In the genomic region with DNA sequence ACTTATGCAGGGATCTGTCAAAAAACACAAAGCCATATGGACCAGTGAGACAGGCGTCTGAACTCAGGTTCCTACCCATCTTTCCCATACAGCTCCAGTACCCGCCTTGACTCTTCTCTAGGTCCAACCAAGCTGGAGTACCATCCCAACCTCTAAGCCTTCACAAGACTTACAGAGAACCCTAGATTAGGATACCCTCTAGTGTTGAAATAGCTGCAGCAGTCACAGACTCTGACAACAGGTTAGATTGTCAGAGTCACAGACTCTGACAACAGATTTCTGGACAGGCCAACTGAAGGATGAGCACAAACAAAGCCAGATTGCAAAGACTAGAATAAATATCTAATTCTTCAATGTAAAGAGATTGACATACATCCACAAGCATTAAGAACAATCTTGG, we compare ENCODE assay signal across 18 cellular contexts.
DNase-seq lines count a peak whose midpoint lies in the region; ATAC-seq and TF ChIP-seq lines count a peak whose summit lies in the region.
"Had no signal": no experiment of that assay in that cellular context is flagged by ENCODE, and none has a peak within 500 bp of the region (broad histone marks: within the 10 kb centered on the region; RNA-seq: fewer than 3 reads in every experiment).

No MANE protein-coding gene starts in this region.

- no peaks in the 10 kb centered on the region for H3K36me3 ChIP-seq in breast epithelium
- H3K36me3 ChIP-seq in uterus, result no peaks in the 10 kb centered on the region
- H3K36me3 ChIP-seq: colonic mucosa had no signal

- H3K27me3 Mint-ChIP-seq in MCF 10A (ENCODE audit: insufficient read depth, unreplicated experiment), result no peaks in the 10 kb centered on the region
- no peaks in the 10 kb centered on the region for H3K27me3 Mint-ChIP-seq in activated T-helper 17 cell treated with anti-CD3 and anti-CD28 coated beads, Interleukin-2, amount 50 U/mL, for 72 hours
- H3K27me3 Mint-ChIP-seq: activated CD4-positive, alpha-beta memory T cell treated with anti-CD3 and anti-CD28 coated beads for 36 hours had no signal

- no peak overlapping the region for H3K27ac Mint-ChIP-seq in MCF 10A (ENCODE audit: low read depth, unreplicated experiment)
- H3K27ac Mint-ChIP-seq in activated T-helper 17 cell treated with anti-CD3 and anti-CD28 coated beads, Interleukin-2, amount 50 U/mL, for 72 hours, result no peak overlapping the region
- H3K27ac Mint-ChIP-seq: activated CD4-positive, alpha-beta memory T cell treated with anti-CD3 and anti-CD28 coated beads for 36 hours; activated T-helper 1 cell treated with anti-CD3 and anti-CD28 coated beads, Interleukin-12 subunit alpha, Interleukin-12 subunit beta, Interleukin-2, Interleukin-4 antibody, amounts not matched to agents 30 ng/mL and 10 ng/mL and 1 ng/mL, durations not matched to agents 14 hours and 24 hours and 36 hours; stimulated activated effector memory CD8-positive, alpha-beta T cell treated with anti-CD3 and anti-CD28 coated beads, Interleukin-12 subunit alpha, Interleukin-12 subunit beta, amount 100 ng/mL, for 72 hours had no signal

- no peak overlapping the region for H3K27ac ChIP-seq in breast epithelium
- no peak overlapping the region for H3K27ac ChIP-seq in uterus
- H3K27ac ChIP-seq: colonic mucosa, epithelial cell of prostate, HL-60 had no signal

- TF ChIP-seq POLR2A in breast epithelium (IDR thresholded peaks at IDR 0.05), result no peak
- no peak for TF ChIP-seq POLR2A in uterus (IDR thresholded peaks at IDR 0.05)

- peak; percentile 31 for TF ChIP-seq CTCF in MCF 10A (IDR thresholded peaks at IDR 0.05; ENCODE audit: unreplicated experiment)
- TF ChIP-seq CTCF in breast epithelium (IDR thresholded peaks at IDR 0.05), result no peak
- peak; percentile 35 for TF ChIP-seq CTCF in fibroblast of mammary gland (conservative IDR thresholded peaks at IDR 0.05; ENCODE audit: control insufficient read depth, insufficient read depth, low read depth, low read length)
- peak; percentile 23 for TF ChIP-seq CTCF in retinal pigment epithelial cell (conservative IDR thresholded peaks at IDR 0.05; ENCODE audit: low read depth, low read length)
- TF ChIP-seq CTCF in uterus (IDR thresholded peaks at IDR 0.05), result no peak

- H3K4me1 ChIP-seq in breast epithelium (no peaks in the 10 kb centered on the region), uterus (no peaks in the 10 kb centered on the region)
- H3K4me1 ChIP-seq: colonic mucosa had no signal

- intact Hi-C loops in MCF 10A (cut with micrococcal nuclease) (loop anchor here (1.0 kb wide), 2 partner anchors 260 to 1196 kb away; no protein-coding TSS in a partner anchor), breast epithelium (cut with DNase I; ENCODE audit: low total_unique reads) (no loop called here), uterus (cut with DNase I; ENCODE audit: low total_unique reads) (no loop called here)

- peaks cover 7% of the 10 kb centered on the region for H3K9me3 Mint-ChIP-seq in MCF 10A (ENCODE audit: unreplicated experiment)
- H3K9me3 Mint-ChIP-seq in activated T-helper 17 cell treated with anti-CD3 and anti-CD28 coated beads, Interleukin-2, amount 50 U/mL, for 72 hours, result peaks cover 6% of the 10 kb centered on the region
- H3K9me3 Mint-ChIP-seq: activated T-helper 1 cell treated with anti-CD3 and anti-CD28 coated beads, Interleukin-12 subunit alpha, Interleukin-12 subunit beta, Interleukin-2, Interleukin-4 antibody, amounts not matched to agents 30 ng/mL and 10 ng/mL and 1 ng/mL, durations not matched to agents 14 hours and 24 hours and 36 hours had no signal

- peaks cover 0 to 11% of the 10 kb centered on the region in 2 donors for H3K9me3 ChIP-seq in breast epithelium
- no peaks in the 10 kb centered on the region for H3K9me3 ChIP-seq in uterus
- H3K9me3 ChIP-seq: colonic mucosa had no signal

- H3K4me3 Mint-ChIP-seq in MCF 10A (ENCODE audit: unreplicated experiment), result no peak overlapping the region
- H3K4me3 Mint-ChIP-seq in activated T-helper 17 cell treated with anti-CD3 and anti-CD28 coated beads, Interleukin-2, amount 50 U/mL, for 72 hours, result no peak overlapping the region
- H3K4me3 Mint-ChIP-seq: activated CD4-positive, alpha-beta memory T cell treated with anti-CD3 and anti-CD28 coated beads for 36 hours; activated T-helper 1 cell treated with anti-CD3 and anti-CD28 coated beads, Interleukin-12 subunit alpha, Interleukin-12 subunit beta, Interleukin-2, Interleukin-4 antibody, amounts not matched to agents 30 ng/mL and 10 ng/mL and 1 ng/mL, durations not matched to agents 14 hours and 24 hours and 36 hours; stimulated activated effector memory CD8-positive, alpha-beta T cell treated with anti-CD3 and anti-CD28 coated beads, Interleukin-12 subunit alpha, Interleukin-12 subunit beta, amount 100 ng/mL, for 72 hours had no signal

- POLR2A ChIA-PET in MCF 10A (lab: Yijun Ruan, JAX), result interaction anchor here (1.4 kb wide), 1 partner anchor 260 kb away, joined by 3 read pairs; no protein-coding TSS in a partner anchor

- H3K4me3 ChIP-seq in breast epithelium, result no peak overlapping the region
- H3K4me3 ChIP-seq in fibroblast of mammary gland (ENCODE audit: control insufficient read depth, low read depth, low read length), result no peak overlapping the region
- no peak overlapping the region for H3K4me3 ChIP-seq in retinal pigment epithelial cell (ENCODE audit: low read length)
- no peak overlapping the region for H3K4me3 ChIP-seq in uterus
- H3K4me3 ChIP-seq: colonic mucosa, lung had no signal

- H3K27me3 ChIP-seq in breast epithelium (no peaks in the 10 kb centered on the region), uterus (no peaks in the 10 kb centered on the region)
- H3K27me3 ChIP-seq: colonic mucosa had no signal

- CTCF ChIA-PET in MCF 10A (lab: Yijun Ruan, JAX), result interaction anchor here (0.6 to 5.8 kb wide), 11 partner anchors 27 to 752 kb away, joined by 3 to 81 read pairs (median 5); no protein-coding TSS in a partner anchor

- no TSS peak for BruUV-seq in MCF 10A (replicated peaks; lab: Mats Ljungman, UMichigan)

- H3K36me3 Mint-ChIP-seq in MCF 10A (ENCODE audit: insufficient read depth, unreplicated experiment), result no peaks in the 10 kb centered on the region
- H3K36me3 Mint-ChIP-seq in activated T-helper 17 cell treated with anti-CD3 and anti-CD28 coated beads, Interleukin-2, amount 50 U/mL, for 72 hours (ENCODE audit: low read depth), result no peaks in the 10 kb centered on the region
- H3K36me3 Mint-ChIP-seq: activated CD4-positive, alpha-beta memory T cell treated with anti-CD3 and anti-CD28 coated beads for 36 hours; stimulated activated effector memory CD8-positive, alpha-beta T cell treated with anti-CD3 and anti-CD28 coated beads, Interleukin-12 subunit alpha, Interleukin-12 subunit beta, amount 100 ng/mL, for 72 hours had no signal

- H3K4me1 Mint-ChIP-seq in MCF 10A (ENCODE audit: insufficient read depth, unreplicated experiment), result peaks cover 15% of the 10 kb centered on the region
- H3K4me1 Mint-ChIP-seq in activated T-helper 17 cell treated with anti-CD3 and anti-CD28 coated beads, Interleukin-2, amount 50 U/mL, for 72 hours, result no peaks in the 10 kb centered on the region
- H3K4me1 Mint-ChIP-seq: stimulated activated effector memory CD8-positive, alpha-beta T cell treated with anti-CD3 and anti-CD28 coated beads, Interleukin-12 subunit alpha, Interleukin-12 subunit beta, amount 100 ng/mL, for 72 hours had no signal

- DNase-seq in MCF 10A (ENCODE audit: unreplicated experiment), result peak; percentile 32
- DNase-seq in breast epithelium (ENCODE audit: low spot score in 2 of 2), result no peak
- peak; percentile 41 for DNase-seq in NCI-H446 treated with DMSO at 0.1 percent for 48 hours (lab: John Stamatoyannopoulos, UW)
- peak; percentile 33 for DNase-seq in fibroblast of mammary gland (ENCODE audit: low read depth)
- DNase-seq in retinal pigment epithelial cell (ENCODE audit: low read depth), result no peak
- DNase-seq in NCI-H2227 treated with DMSO at 0.1 percent for 48 hours (lab: John Stamatoyannopoulos, UW), result no peak
- DNase-seq in uterus, result no peak
- DNase-seq: activated CD4-positive, alpha-beta memory T cell treated with anti-CD3 and anti-CD28 coated beads for 36 hours; Calu3; colonic mucosa; NCI-H2107; trophoblast cell had no signal

- no peak for ATAC-seq in activated T-helper 17 cell treated with anti-CD3 and anti-CD28 coated beads, Interleukin-2, amount 50 U/mL, for 72 hours (replicated peaks)
- ATAC-seq: stimulated activated effector memory CD8-positive, alpha-beta T cell treated with anti-CD3 and anti-CD28 coated beads, Interleukin-12 subunit alpha, Interleukin-12 subunit beta, amount 100 ng/mL, for 72 hours had no signal

Comparison
In these comparisons a context has a peak if more than half of its experiments do, and no peak if none do; other contexts are left out.
1. DNase-seq: peak in MCF 10A (single experiment), NCI-H446 treated with DMSO at 0.1 percent for 48 hours (single experiment) and fibroblast of mammary gland (single experiment); none in breast epithelium (0 of 2), retinal pigment epithelial cell (single experiment), NCI-H2227 treated with DMSO at 0.1 percent for 48 hours (single experiment) and uterus (0 of 2).
2. CTCF ChIP-seq: peak in MCF 10A (single experiment), fibroblast of mammary gland (single experiment) and retinal pigment epithelial cell (single experiment); none in breast epithelium (0 of 3) and uterus (0 of 4).